In the genomic region with DNA sequence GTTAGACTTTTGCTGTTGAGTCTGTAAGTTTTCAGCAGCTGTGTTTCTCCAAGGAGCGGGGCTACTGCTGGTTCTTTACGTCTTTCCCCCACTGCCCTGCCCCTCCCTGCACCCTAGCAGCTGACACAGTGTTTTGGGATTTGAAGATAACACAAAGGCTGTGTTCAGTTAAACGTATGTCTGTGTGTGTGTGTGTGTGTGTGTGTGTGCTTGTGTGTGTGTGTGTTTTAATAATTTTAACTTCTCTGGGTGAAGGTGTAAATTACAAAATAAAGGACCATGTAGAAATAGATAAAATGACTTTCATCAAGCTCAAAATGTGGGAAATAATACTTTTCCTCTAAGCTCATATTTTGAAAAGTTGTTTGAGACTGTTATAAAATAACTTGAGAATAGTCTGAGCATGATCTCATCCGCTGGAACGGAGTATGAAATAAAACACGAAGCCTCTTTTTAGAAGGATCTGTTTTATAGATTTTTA, we compare ENCODE assay signal across 11 cellular contexts. TPM values are rescaled to one million over a fixed set of nuclear protein-coding genes. Genes with fewer than 3 reads are reported as not detected.
DNase-seq lines count a peak whose midpoint lies in the region; ATAC-seq, FAIRE-seq and TF ChIP-seq lines count a peak whose summit lies in the region.
"Had no signal": no experiment of that assay in that cellular context is flagged by ENCODE, and none has a peak within 500 bp of the region (broad histone marks: within the 10 kb centered on the region; RNA-seq: fewer than 3 reads in every experiment).

No MANE protein-coding gene starts in this region.

- DNase-seq in A549 (ENCODE audit: low read depth in 1 of 2, low spot score in 1 of 2): peak; percentile 23 to 54
- DNase-seq in SJSA1 (ENCODE audit: low read depth in 1 of 2, low spot score in 2 of 2): peak; percentile 65 to 70
- DNase-seq in esophagus squamous epithelium (lab: John Stamatoyannopoulos, UW): no peak
- DNase-seq in middle frontal gyrus (ENCODE audit: extremely low spot score, low spot score): no peak
- no peak for DNase-seq in immature natural killer cell

- H3K4me3 ChIP-seq in A549 (peak overlapping the region; percentile 35), SJSA1 (no peak overlapping the region), esophagus squamous epithelium (peak overlapping the region in 2 of 4 donors; percentile 19 to 51), muscle layer of duodenum (ENCODE audit: low read depth in 1 of 2, low read length in 2 of 2) (peak overlapping the region; percentile 27 to 31)

- H3K4me2 ChIP-seq in A549: peak overlapping the region; percentile 99

- no peaks in the 10 kb centered on the region for H3K36me3 ChIP-seq in SJSA1
- no peaks in the 10 kb centered on the region for H3K36me3 ChIP-seq in esophagus squamous epithelium
- H3K36me3 ChIP-seq in muscle layer of duodenum (ENCODE audit: control insufficient read depth in 1 of 2, insufficient read depth in 2 of 2, low read length in 2 of 2): peaks cover 0 to 9% of the 10 kb centered on the region in 2 donors

- H3K4me1 ChIP-seq in A549 (peaks cover 79% of the 10 kb centered on the region), SJSA1 (replicated peaks) (peaks cover 51% of the 10 kb centered on the region), esophagus squamous epithelium (peaks cover 6 to 100% (median 57%) of the 10 kb centered on the region in 3 donors), muscle layer of duodenum (ENCODE audit: control insufficient read depth in 1 of 2, insufficient read depth in 2 of 2, low read length in 2 of 2) (peaks cover 27 to 57% of the 10 kb centered on the region in 2 donors)

- WGBS in A549 (ENCODE audit: missing lambda C conversion rate): 3% methylated on average over 6 of the region's 6 CpGs
- WGBS in esophagus squamous epithelium, 2 donors: 25 to 42% methylated on average over 6 of the region's 6 CpGs

- TF ChIP-seq POLR2A in A549 (IDR thresholded peaks at IDR 0.05; ENCODE audit: low read length): no peak
- TF ChIP-seq POLR2A in esophagus squamous epithelium (IDR thresholded peaks at IDR 0.05): no peak

- intact Hi-C loops in esophagus squamous epithelium (cut with DNase I): no loop called here

- H3K27ac ChIP-seq in A549: peak overlapping the region; percentile 91 to 93
- H3K27ac ChIP-seq in SJSA1: peak overlapping the region; percentile 93
- peak overlapping the region; percentile 74 to 93 (median 90) for H3K27ac ChIP-seq in esophagus squamous epithelium
- peak overlapping the region; percentile 94 for H3K27ac ChIP-seq in muscle layer of duodenum (ENCODE audit: low read length)
- H3K27ac ChIP-seq: foreskin keratinocyte had no signal

- H3K9me3 Mint-ChIP-seq in immature natural killer cell: no peaks in the 10 kb centered on the region

- no peak overlapping the region for H3K27ac Mint-ChIP-seq in immature natural killer cell
- H3K27ac Mint-ChIP-seq: B cell had no signal

- no peak for TF ChIP-seq CTCF in A549 (IDR thresholded peaks at IDR 0.05)
- no peak for TF ChIP-seq CTCF in esophagus squamous epithelium (IDR thresholded peaks at IDR 0.05)

- H3K27me3 Mint-ChIP-seq in immature natural killer cell (ENCODE audit: low read depth in 3 of 3): peaks cover 0 to 10% (median 0%) of the 10 kb centered on the region in 3 donors
- H3K27me3 Mint-ChIP-seq: B cell had no signal

- H3K9me3 ChIP-seq in A549 (no peaks in the 10 kb centered on the region), SJSA1 (replicated peaks) (no peaks in the 10 kb centered on the region), esophagus squamous epithelium (no peaks in the 10 kb centered on the region), muscle layer of duodenum (ENCODE audit: control insufficient read depth in 1 of 2, low read length in 2 of 2) (no peaks in the 10 kb centered on the region)

- no peak for TF ChIP-seq RAD21 in A549 (conservative IDR thresholded peaks at IDR 0.05 in 1 of 2, IDR thresholded peaks at IDR 0.05 in 1 of 2)

- peaks cover 15 to 32% of the 10 kb centered on the region in 2 donors for H3K4me1 Mint-ChIP-seq in immature natural killer cell

- H3K27me3 ChIP-seq in SJSA1 (replicated peaks) (no peaks in the 10 kb centered on the region), esophagus squamous epithelium (no peaks in the 10 kb centered on the region), muscle layer of duodenum (ENCODE audit: low read depth, low read length) (no peaks in the 10 kb centered on the region)
- H3K27me3 ChIP-seq: foreskin keratinocyte had no signal

- POLR2A ChIA-PET in A549 (lab: Yijun Ruan, JAX): interaction anchor here (0.7 to 2.3 kb wide), 3 partner anchors 10 to 732 kb away, joined by 3 to 10 read pairs (median 4); partner anchors contain the start of genes ABL1 and EXOSC2

- no peak overlapping the region for H3K4me3 Mint-ChIP-seq in immature natural killer cell
- H3K4me3 Mint-ChIP-seq: B cell had no signal

- H3K36me3 Mint-ChIP-seq in immature natural killer cell: peaks cover 0 to 7% (median 0%) of the 10 kb centered on the region in 3 donors

- CTCF ChIA-PET in A549 (lab: Yijun Ruan, JAX): interaction anchor here (0.6 to 28.2 kb wide), 16 partner anchors 9 to 382 kb away, joined by 3 to 397 read pairs (median 4); no protein-coding TSS in a partner anchor

- FAIRE-seq in A549 (lab: Jason Lieb, UNC): no peak
- FAIRE-seq: TTC549 had no signal

- TF ChIP-seq EP300 in A549 (IDR thresholded peaks at IDR 0.05): no peak

- ATAC-seq in A549 (peak; percentile 27 to 32; a peak in 5 of 6 replicates), HG02938 (IDR thresholded peaks at IDR 0.05; ENCODE audit: unreplicated experiment) (no peak), HG02981 (IDR thresholded peaks at IDR 0.05; ENCODE audit: unreplicated experiment) (no peak)
- ATAC-seq: foreskin keratinocyte had no signal

TF ChIP-seq in A549, 52 proteins besides CTCF, POLR2A, EP300 and RAD21:
- TF ChIP-seq RNF2 (IDR thresholded peaks at IDR 0.05; ENCODE audit: borderline replicate concordance, low read depth): no peak
- TF ChIP-seq TFCP2L1 (CRISPR knock-in tag; IDR thresholded peaks at IDR 0.05): no peak
- TF ChIP-seq TP53 (CRISPR knock-in tag; IDR thresholded peaks at IDR 0.05): no peak
- no peak for TF ChIP-seq POLR2AphosphoS2 (conservative IDR thresholded peaks at IDR 0.05; ENCODE audit: low read length)
- TF ChIP-seq RFX5 (IDR thresholded peaks at IDR 0.05): no peak
- no peak for TF ChIP-seq FOSB (CRISPR knock-in tag; IDR thresholded peaks at IDR 0.05)
- TF ChIP-seq HOXB13 (CRISPR knock-in tag; IDR thresholded peaks at IDR 0.05; ENCODE audit: low read depth): no peak
- TF ChIP-seq RARB (CRISPR knock-in tag; IDR thresholded peaks at IDR 0.05): no peak
- TF ChIP-seq ZFP36 (IDR thresholded peaks at IDR 0.05; ENCODE audit: borderline replicate concordance, partially characterized antibody): no peak
- no peak for TF ChIP-seq EHMT2 (IDR thresholded peaks at IDR 0.05; ENCODE audit: low read depth)

RNA-seq across cellular contexts. Expression of gene ABL1, which starts 10.9 kb away (rescaled TPM):
- 26.5 and 37.5 TPM in 2 replicates for polyA plus RNA-seq in A549 (2011; rRNA removed)
- 16.5 and 23.9 TPM in 2 replicates for polyA plus RNA-seq in A549 (2012; cell fraction: cytosol; rRNA removed)
- 30.8 and 36.5 TPM in 2 replicates for polyA plus RNA-seq in A549 (2012; cell fraction: nucleus; rRNA removed)
- 30.0 to 32.6 TPM (median 32.4 TPM) in 3 replicates for polyA plus RNA-seq in A549 (2017; fragmentation: RNase III; extraction: RNeasy Plus Mini Kit Qiagen cat#74134 plus additional on column Dnase treatment)
- 54.3 and 56.9 TPM in 2 replicates for polyA minus RNA-seq in A549 (2011; rRNA and poly(A)+ RNA removed)
- total RNA-seq in SJSA1 (2014; rRNA removed; shearing (Covaris generic)): 20.5 and 24.7 TPM in 2 replicates
- total RNA-seq in esophagus squamous epithelium: 10 to 100 TPM; 22.1 to 51.7 (median 27.1) TPM
- 10 to 100 TPM in 1 of 3 donors, 1 to 10 TPM in 1, under 1 TPM in 1; 0.25 to 19.2 (median 5.0) TPM for polyA plus RNA-seq in immature natural killer cell

RNA-seq across cellular contexts. Expression of gene QRFP, which starts 50.7 kb away (rescaled TPM):
- polyA plus RNA-seq in A549 (2011; rRNA removed): not detected in 2 replicates
- not detected in 2 replicates for polyA plus RNA-seq in A549 (2012; cell fraction: cytosol; rRNA removed)
- polyA plus RNA-seq in A549 (2012; cell fraction: nucleus; rRNA removed): not detected in 2 replicates
- polyA plus RNA-seq in A549 (2017; fragmentation: RNase III; extraction: RNeasy Plus Mini Kit Qiagen cat#74134 plus additional on column Dnase treatment): not detected in 3 replicates
- polyA minus RNA-seq in A549 (2011; rRNA and poly(A)+ RNA removed): not detected in 2 replicates
- not detected in 2 replicates for total RNA-seq in SJSA1 (2014; rRNA removed; shearing (Covaris generic))
- under 1 TPM in 1 of 4 donors, not detected in 3; 0.18 TPM for total RNA-seq in esophagus squamous epithelium
- polyA plus RNA-seq in immature natural killer cell: not detected
- total RNA-seq: B cell, foreskin keratinocyte had no signal
- polyA plus RNA-seq: foreskin keratinocyte had no signal

Comparison
In these comparisons a context has a peak if more than half of its experiments do, and no peak if none do; other contexts are left out.
1. ATAC-seq: peak in A549 (2 of 2); none in HG02938 (single experiment) and HG02981 (single experiment).
2. DNase-seq: peak in A549 (2 of 2) and SJSA1 (2 of 2); none in esophagus squamous epithelium (single experiment), middle frontal gyrus (single experiment) and immature natural killer cell (0 of 3).
3. Peak in every context shown above with its lines, with median percentiles within 50 percentile points of each other: H3K27ac ChIP-seq.